ENCODE assay signal across 13 cellular contexts in the genomic region with DNA sequence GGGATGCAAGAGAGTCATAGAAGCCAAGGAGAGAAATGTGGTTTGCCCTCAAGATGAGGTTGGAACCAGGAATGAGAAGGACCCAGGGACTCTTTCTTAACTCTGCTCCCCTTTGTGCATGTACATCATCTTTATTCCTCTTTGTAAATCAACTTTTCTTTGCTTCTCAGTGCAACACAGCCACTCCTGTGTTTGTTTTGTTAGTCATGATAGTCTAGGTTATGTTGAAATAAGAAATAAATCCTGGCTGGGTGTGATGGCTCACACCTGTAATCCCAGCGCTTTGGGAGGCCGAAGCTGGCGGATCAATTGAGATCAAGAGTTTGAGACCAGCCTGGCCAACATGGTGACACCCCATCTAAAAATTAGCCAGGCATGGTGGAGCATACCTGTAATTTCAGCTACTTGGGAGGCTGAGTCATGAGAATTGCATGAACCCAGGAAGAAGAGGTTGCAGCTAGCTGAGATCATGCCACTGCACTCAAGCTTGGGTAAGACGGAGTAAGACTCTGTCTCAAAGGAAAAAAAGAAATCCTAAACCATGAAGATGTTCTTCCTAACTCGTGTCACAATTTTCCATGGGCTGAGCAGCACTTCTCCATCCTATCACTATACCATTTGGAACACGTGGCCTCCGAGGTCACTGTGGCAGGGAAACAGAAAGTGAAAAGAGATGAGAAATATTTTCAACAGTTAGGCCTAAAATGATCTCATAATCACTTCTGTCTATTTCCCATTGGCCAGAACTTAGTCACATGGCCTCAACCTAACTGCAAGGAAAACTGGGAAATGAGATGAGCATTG.
DNase-seq lines count a peak whose midpoint lies in the region; ATAC-seq, FAIRE-seq and TF ChIP-seq lines count a peak whose summit lies in the region.
"Had no signal": no experiment of that assay in that cellular context is flagged by ENCODE, and none has a peak within 500 bp of the region (broad histone marks: within the 10 kb centered on the region; RNA-seq: fewer than 3 reads in every experiment).

No MANE protein-coding gene starts in this region.

- H3K4me1 ChIP-seq in trophoblast cell (ENCODE audit: control insufficient read depth in 1 of 2, insufficient read depth in 2 of 2, low read length in 2 of 2): peaks cover 0 to 4% of the 10 kb centered on the region in 2 experiments

- FAIRE-seq in RCC 7860 (lab: Jason Lieb, UNC) (no peak), GM12892 (lab: Jason Lieb, UNC) (no peak)

- H4K8ac ChIP-seq in trophoblast cell (ENCODE audit: low read depth, low read length): no peak overlapping the region

- no peak overlapping the region for H2BK5ac ChIP-seq in trophoblast cell (ENCODE audit: low read depth, low read length, poor library complexity)

- DNase-seq in DMS53 (lab: John Stamatoyannopoulos, UW) (peak; percentile 59), RCC 7860 (ENCODE audit: low spot score) (peak; percentile 92), trophoblast cell (peak; percentile 81 to 85), GM12892 (ENCODE audit: insufficient read length) (no peak), posterior vena cava (ENCODE audit: low spot score) (no peak)
- DNase-seq in activated CD4-positive, alpha-beta T cell treated with anti-CD3 and anti-CD28 coated beads for 4 hours: no peak
- DNase-seq: H9; NCI-H446; stimulated activated naive CD4-positive, alpha-beta T cell treated with Interleukin-2 at 50 U/mL for 16 hours; T-helper 1 cell had no signal

- intact Hi-C loops in posterior vena cava (cut with DNase I): no loop called here

- no peaks in the 10 kb centered on the region for H3K36me3 ChIP-seq in trophoblast cell (ENCODE audit: control insufficient read depth in 1 of 2, insufficient read depth in 2 of 2, low read length in 2 of 2)

- H4K91ac ChIP-seq in trophoblast cell (ENCODE audit: low read depth, low read length): no peak overlapping the region

- ATAC-seq in esophagus mucosa (peak; percentile 92), GM18870 (IDR thresholded peaks at IDR 0.05; ENCODE audit: unreplicated experiment) (no peak)

- H3K14ac ChIP-seq in trophoblast cell (ENCODE audit: low read length): no peak overlapping the region

- no peak overlapping the region for H3K4me2 ChIP-seq in trophoblast cell (ENCODE audit: low read length)

- no peak for TF ChIP-seq POLR2A in GM12892 (IDR thresholded peaks at IDR 0.05; ENCODE audit: low read depth, low read length)

- no peak overlapping the region for H3K18ac ChIP-seq in trophoblast cell (ENCODE audit: low read length)

- no peaks in the 10 kb centered on the region for H3K9me3 ChIP-seq in trophoblast cell (ENCODE audit: insufficient read depth, low read depth, low read length)

- H3K23ac ChIP-seq in trophoblast cell (ENCODE audit: low read length): no peak overlapping the region

- H3K79me1 ChIP-seq in trophoblast cell (ENCODE audit: low read length): no peaks in the 10 kb centered on the region

- no peak overlapping the region for H3K27ac ChIP-seq in trophoblast cell (ENCODE audit: low read depth, low read length)
- H3K27ac ChIP-seq: HL-60 had no signal

- H3K9ac ChIP-seq in trophoblast cell (ENCODE audit: low read length): no peak overlapping the region

- H4K12ac ChIP-seq in trophoblast cell (ENCODE audit: low read depth, low read length): no peak overlapping the region

- H2BK12ac ChIP-seq in trophoblast cell (ENCODE audit: low read length): no peak overlapping the region

- no peak overlapping the region for H2BK120ac ChIP-seq in trophoblast cell (ENCODE audit: insufficient read depth, low read length, poor library complexity)

- H2AFZ ChIP-seq in trophoblast cell (ENCODE audit: insufficient read depth, low read length, poor library complexity): no peak overlapping the region

- WGBS in trophoblast cell (ENCODE audit: extremely low coverage, insufficient coverage, insufficient read length): no CpG with 5 or more reads among the region's 7 CpGs

- H3K4ac ChIP-seq in trophoblast cell (ENCODE audit: low read depth, low read length): no peak overlapping the region

- no peak overlapping the region for H2AK5ac ChIP-seq in trophoblast cell (ENCODE audit: low read length)

- H3K27me3 ChIP-seq in trophoblast cell (ENCODE audit: insufficient read depth, low read length): no peaks in the 10 kb centered on the region

- H3K79me2 ChIP-seq in trophoblast cell (ENCODE audit: control insufficient read depth, insufficient read depth, low read length, poor library complexity): no peaks in the 10 kb centered on the region

- H3K4me3 ChIP-seq in trophoblast cell (ENCODE audit: low read depth, low read length): no peak overlapping the region

Comparison
In these comparisons a context has a peak if more than half of its experiments do, and no peak if none do; other contexts are left out.
1. DNase-seq: peak in DMS53 (single experiment), RCC 7860 (single experiment) and trophoblast cell (2 of 2); none in GM12892 (single experiment), activated CD4-positive, alpha-beta T cell treated with anti-CD3 and anti-CD28 coated beads for 4 hours (0 of 2) and posterior vena cava (single experiment).